In the genomic region with DNA sequence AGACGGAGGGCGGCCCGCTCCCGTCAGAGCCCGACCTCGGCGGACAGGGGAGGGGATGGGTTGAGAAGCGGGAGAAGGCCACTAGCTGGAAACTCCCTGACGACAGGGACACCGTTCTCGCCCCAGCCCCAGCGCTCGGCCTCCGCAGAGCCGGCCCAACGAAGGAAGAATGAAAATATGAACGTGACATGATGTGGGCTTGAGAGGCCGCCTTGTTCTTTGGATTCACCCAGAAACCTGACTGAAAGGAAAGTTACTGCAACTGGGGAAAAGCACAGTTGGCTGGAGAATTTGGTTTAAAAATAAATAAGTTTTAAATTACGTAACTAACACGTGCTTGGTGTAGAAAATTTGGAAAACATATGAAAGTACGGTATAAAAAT, we compare ENCODE assay signal across 8 cellular contexts. TPM values are rescaled to one million over a fixed set of nuclear protein-coding genes. Genes with fewer than 3 reads are reported as not detected.
A peak's percentile ranks its signal among the peaks of the same experiment; 100 is the strongest.
DNase-seq lines count a peak whose midpoint lies in the region; ATAC-seq and TF ChIP-seq lines count a peak whose summit lies in the region.

No MANE protein-coding gene starts in this region.

- H3K36me3 Mint-ChIP-seq in T-cell: no peaks in the 10 kb centered on the region
- peaks cover 23% of the 10 kb centered on the region for H3K36me3 Mint-ChIP-seq in effector memory CD8-positive, alpha-beta T cell (ENCODE audit: insufficient read depth)

- H3K27me3 Mint-ChIP-seq in T-cell: peaks cover 14 to 31% of the 10 kb centered on the region in 2 donors
- H3K27me3 Mint-ChIP-seq in effector memory CD8-positive, alpha-beta T cell: peaks cover 30 to 51% of the 10 kb centered on the region in 2 donors

- H3K27ac Mint-ChIP-seq in T-cell: peak overlapping the region; percentile 94 to 95
- H3K27ac Mint-ChIP-seq in effector memory CD8-positive, alpha-beta T cell: peak overlapping the region; percentile 98 to 99

- POLR2A ChIA-PET in T-cell (lab: Charles Lee): no interaction called here

- intact Hi-C loops in thyroid gland (cut with DNase I): no loop called here

- H3K4me3 Mint-ChIP-seq in T-cell: peak overlapping the region; percentile 86 to 89 (median 88)
- peak overlapping the region; percentile 92 to 95 for H3K4me3 Mint-ChIP-seq in effector memory CD8-positive, alpha-beta T cell

- no peaks in the 10 kb centered on the region for H3K9me3 Mint-ChIP-seq in T-cell
- no peaks in the 10 kb centered on the region for H3K9me3 Mint-ChIP-seq in effector memory CD8-positive, alpha-beta T cell

- no peaks in the 10 kb centered on the region for H3K36me3 ChIP-seq in thyroid gland

- TF ChIP-seq CTCF in thyroid gland (IDR thresholded peaks at IDR 0.05): no peak

- H3K4me1 ChIP-seq in thyroid gland: peaks cover 5 to 13% of the 10 kb centered on the region in 2 donors

- CTCF ChIA-PET in T-cell (lab: Charles Lee): no interaction called here

- no peak for TF ChIP-seq POLR2A in thyroid gland (IDR thresholded peaks at IDR 0.05)

- 7 to 8% methylated on average over 18 to 19 of the region's 21 CpGs for WGBS in thyroid gland, 2 donors

- no peaks in the 10 kb centered on the region for H3K27me3 ChIP-seq in thyroid gland

- peak overlapping the region; percentile 61 to 98 (median 66) for H3K4me3 ChIP-seq in thyroid gland (replicated peaks in 1 of 3)

- DNase-seq in activated CD4-positive, alpha-beta T cell treated with anti-CD3 and anti-CD28 coated beads for 48 hours: peak; percentile 61
- no peak for DNase-seq in activated CD4-positive, alpha-beta T cell treated with anti-CD3 and anti-CD28 coated beads for 4 hours
- peak in 8 of 34 experiments; percentile 9 to 44 (median 33) for DNase-seq in T-cell
- peak in 2 of 3 experiments; percentile 19 to 30 for DNase-seq in effector memory CD8-positive, alpha-beta T cell
- DNase-seq in midbrain (lab: John Stamatoyannopoulos, UW): peak; percentile 51
- DNase-seq in thyroid gland: no peak
- no peak for DNase-seq in T1000 (lab: John Stamatoyannopoulos, UW)

- peaks cover 9 to 22% (median 12%) of the 10 kb centered on the region in 3 donors for H3K4me1 Mint-ChIP-seq in T-cell
- H3K4me1 Mint-ChIP-seq in effector memory CD8-positive, alpha-beta T cell (ENCODE audit: low read depth in 2 of 2): peaks cover 12 to 16% of the 10 kb centered on the region in 2 donors

- no peaks in the 10 kb centered on the region for H3K9me3 ChIP-seq in thyroid gland

- peak overlapping the region; percentile 87 to 95 (median 88) for H3K27ac ChIP-seq in thyroid gland

- ATAC-seq in HG03097 (IDR thresholded peaks at IDR 0.05; ENCODE audit: low FRiP score, unreplicated experiment) (peak; percentile 26), T-cell (replicated peaks in 1 of 4) (peak in 2 of 4 experiments; percentile 25 to 27)
- ATAC-seq in effector memory CD8-positive, alpha-beta T cell (replicated peaks): peak; percentile 31

RNA-seq across cellular contexts. Expression of a gene that starts 21.1 kb away (rescaled TPM):
- total RNA-seq in T-cell (under 1 TPM; 0.13 to 0.67 (median 0.33) TPM), thyroid gland (under 1 TPM in 2 of 4 donors, not detected in 2; 0.92 to 0.98 TPM)

RNA-seq across cellular contexts. Expression of a gene that starts 40.4 kb away (rescaled TPM):
- 10 to 100 TPM; 17.1 to 22.2 (median 21.1) TPM for total RNA-seq in T-cell
- total RNA-seq in thyroid gland: 10 to 100 TPM; 18.8 to 37.1 (median 21.2) TPM

Comparison
In these comparisons a context has a peak if more than half of its experiments do, and no peak if none do; other contexts are left out.
1. DNase-seq: peak in activated CD4-positive, alpha-beta T cell treated with anti-CD3 and anti-CD28 coated beads for 48 hours (single experiment), effector memory CD8-positive, alpha-beta T cell (2 of 3) and midbrain (single experiment); none in activated CD4-positive, alpha-beta T cell treated with anti-CD3 and anti-CD28 coated beads for 4 hours (0 of 2), thyroid gland (0 of 2) and T1000 (single experiment).